8 cellular contexts compared by ENCODE assay signal in genomic region chr3:66499881-66500574, GRCh38. TPM values are rescaled to one million over a fixed set of nuclear protein-coding genes. Genes with fewer than 3 reads are reported as not detected.
DNase-seq lines count a peak whose midpoint lies in the region; ATAC-seq and TF ChIP-seq lines count a peak whose summit lies in the region.

No MANE protein-coding gene starts in this region.

- TF ChIP-seq EP300 in tibial nerve (IDR thresholded peaks at IDR 0.05), result no peak

- no peaks in the 10 kb centered on the region for H3K9me3 ChIP-seq in BLaER1 treated with 17β-estradiol and CSF1 and Interleukin-3, amounts not matched to agents 10 nM and 100 nM (replicated peaks in 1 of 11)
- H3K9me3 ChIP-seq in tibial nerve, result no peaks in the 10 kb centered on the region

- peaks cover 44 to 65% (median 57%) of the 10 kb centered on the region in 10 experiments for H3K4me1 ChIP-seq in BLaER1 treated with 17β-estradiol and CSF1 and Interleukin-3, amounts not matched to agents 10 nM and 100 nM
- peaks cover 0 to 46% (median 29%) of the 10 kb centered on the region in 4 donors for H3K4me1 ChIP-seq in tibial nerve

- H3K27me3 ChIP-seq in BLaER1 treated with 17β-estradiol and CSF1 and Interleukin-3, amounts not matched to agents 10 nM and 100 nM, result no peaks in the 10 kb centered on the region; a peak in 4 of 22 replicates
- H3K27me3 ChIP-seq in tibial nerve, result no peaks in the 10 kb centered on the region

- H3K27ac ChIP-seq in BLaER1 treated with 17β-estradiol and CSF1 and Interleukin-3, amounts not matched to agents 10 nM and 100 nM, result peak overlapping the region; percentile 69 to 91 (median 89)
- peak overlapping the region; percentile 75 to 94 (median 90) for H3K27ac ChIP-seq in tibial nerve

- H3K4me1 Mint-ChIP-seq in activated CD8-positive, alpha-beta T cell treated with anti-CD3 and anti-CD28 coated beads, Interleukin-2, amount 10 ng/mL, durations not matched to agents 7 days and 5 days (ENCODE audit: low read depth), result peaks cover 64% of the 10 kb centered on the region
- H3K4me1 Mint-ChIP-seq in naive thymus-derived CD8-positive, alpha-beta T cell, result peaks cover 19 to 59% (median 54%) of the 10 kb centered on the region in 4 donors

- no peaks in the 10 kb centered on the region for H3K36me3 Mint-ChIP-seq in activated CD8-positive, alpha-beta T cell treated with anti-CD3 and anti-CD28 coated beads, Interleukin-2, amount 10 ng/mL, durations not matched to agents 7 days and 5 days (ENCODE audit: low read depth)
- H3K36me3 Mint-ChIP-seq in naive thymus-derived CD8-positive, alpha-beta T cell, result peaks cover 0 to 2% (median 0%) of the 10 kb centered on the region in 3 donors

- ATAC-seq in GM19372 (IDR thresholded peaks at IDR 0.05; ENCODE audit: low read depth, unreplicated experiment) (peak; percentile 13), HG03439 (IDR thresholded peaks at IDR 0.05; ENCODE audit: unreplicated experiment) (peak; percentile 23)
- peak; percentile 18 for ATAC-seq in activated CD8-positive, alpha-beta T cell treated with anti-CD3 and anti-CD28 coated beads, Interleukin-2, amount 10 ng/mL, durations not matched to agents 7 days and 5 days
- ATAC-seq in naive thymus-derived CD8-positive, alpha-beta T cell, result peak; percentile 5 to 23

- H3K4me3 ChIP-seq in BLaER1 treated with 17β-estradiol and CSF1 and Interleukin-3, amounts not matched to agents 10 nM and 100 nM, result peak overlapping the region; percentile 92 to 100 (median 96)
- peak overlapping the region; percentile 61 to 85 (median 73) for H3K4me3 ChIP-seq in tibial nerve

- no peaks in the 10 kb centered on the region; a peak in 1 of 22 replicates for H3K36me3 ChIP-seq in BLaER1 treated with 17β-estradiol and CSF1 and Interleukin-3, amounts not matched to agents 10 nM and 100 nM
- H3K36me3 ChIP-seq in tibial nerve, result no peaks in the 10 kb centered on the region

- CTCF ChIA-PET in activated CD8-positive, alpha-beta T cell treated with anti-CD3 and anti-CD28 coated beads, Interleukin-2, amount 10 ng/mL, durations not matched to agents 7 days and 5 days (lab: Charles Lee), result interaction anchor here (0.6 to 1.3 kb wide), 5 partner anchors 8 to 122 kb away, joined by 3 to 6 read pairs (median 3); no protein-coding TSS in a partner anchor

- no peaks in the 10 kb centered on the region for H3K9me3 Mint-ChIP-seq in activated CD8-positive, alpha-beta T cell treated with anti-CD3 and anti-CD28 coated beads, Interleukin-2, amount 10 ng/mL, durations not matched to agents 7 days and 5 days (ENCODE audit: insufficient read depth)
- H3K9me3 Mint-ChIP-seq in naive thymus-derived CD8-positive, alpha-beta T cell, result peaks cover 0 to 2% (median 0%) of the 10 kb centered on the region in 9 donors

- peaks cover 26% of the 10 kb centered on the region for H3K27me3 Mint-ChIP-seq in activated CD8-positive, alpha-beta T cell treated with anti-CD3 and anti-CD28 coated beads, Interleukin-2, amount 10 ng/mL, durations not matched to agents 7 days and 5 days (ENCODE audit: low read depth)
- peaks cover 4 to 40% (median 10%) of the 10 kb centered on the region in 5 donors for H3K27me3 Mint-ChIP-seq in naive thymus-derived CD8-positive, alpha-beta T cell

- H3K27ac Mint-ChIP-seq in activated CD8-positive, alpha-beta T cell treated with anti-CD3 and anti-CD28 coated beads, Interleukin-2, amount 10 ng/mL, durations not matched to agents 7 days and 5 days, result peak overlapping the region; percentile 79
- peak overlapping the region in 5 of 10 donors; percentile 56 to 86 (median 65) for H3K27ac Mint-ChIP-seq in naive thymus-derived CD8-positive, alpha-beta T cell

- TF ChIP-seq CTCF in tibial nerve (IDR thresholded peaks at IDR 0.05), result no peak

- WGBS in tibial nerve, 2 donors, result 0% methylated on average over 21 to 59 of the region's 80 CpGs

- POLR2A ChIA-PET in activated CD8-positive, alpha-beta T cell treated with anti-CD3 and anti-CD28 coated beads, Interleukin-2, amount 10 ng/mL, durations not matched to agents 7 days and 5 days (lab: Charles Lee), result interaction anchor here (0.7 to 1.1 kb wide), 2 partner anchors 8 to 10 kb away, joined by 3 to 5 read pairs; no protein-coding TSS in a partner anchor
- POLR2A ChIA-PET in naive thymus-derived CD8-positive, alpha-beta T cell (lab: Charles Lee), result no interaction called here

- peak overlapping the region; percentile 83 for H3K4me3 Mint-ChIP-seq in activated CD8-positive, alpha-beta T cell treated with anti-CD3 and anti-CD28 coated beads, Interleukin-2, amount 10 ng/mL, durations not matched to agents 7 days and 5 days
- H3K4me3 Mint-ChIP-seq in naive thymus-derived CD8-positive, alpha-beta T cell, result peak overlapping the region; percentile 77 to 96 (median 92)

- peaks cover 0 to 55% (median 20%) of the 10 kb centered on the region in 11 experiments; a peak in 10 of 22 replicates for H4K20me1 ChIP-seq in BLaER1 treated with 17β-estradiol and CSF1 and Interleukin-3, amounts not matched to agents 10 nM and 100 nM

- peak overlapping the region; percentile 74 to 97 (median 93) for H3K4me2 ChIP-seq in BLaER1 treated with 17β-estradiol and CSF1 and Interleukin-3, amounts not matched to agents 10 nM and 100 nM

- peak overlapping the region; percentile 88 to 96 (median 91) for H3K9ac ChIP-seq in BLaER1 treated with 17β-estradiol and CSF1 and Interleukin-3, amounts not matched to agents 10 nM and 100 nM

- DNase-seq in activated CD8-positive, alpha-beta T cell treated with anti-CD3 and anti-CD28 coated beads, Interleukin-2, amount 10 ng/mL, durations not matched to agents 7 days and 5 days, result peak; percentile 45
- DNase-seq in erythroblast (lab: John Stamatoyannopoulos, UW), result peak; percentile 22 to 35
- DNase-seq in naive thymus-derived CD8-positive, alpha-beta T cell, result peak in 6 of 10 donors; percentile 7 to 28 (median 25)
- DNase-seq in tibial nerve (ENCODE audit: low spot score in 2 of 2), result peak in 1 of 2 donors; percentile 20
- DNase-seq in NCI-H2081 (lab: John Stamatoyannopoulos, UW), result no peak

- TF ChIP-seq POLR2A in erythroblast (IDR thresholded peaks at IDR 0.05; ENCODE audit: low read length) (no peak), tibial nerve (IDR thresholded peaks at IDR 0.05) (no peak)

RNA-seq across cellular contexts. Expression of gene LRIG1, which starts 0.8 kb away (rescaled TPM):
- 10 to 100 TPM; 14.7 to 17.1 TPM for total RNA-seq in activated CD8-positive, alpha-beta T cell treated with anti-CD3 and anti-CD28 coated beads, Interleukin-2, amount 10 ng/mL, durations not matched to agents 7 days and 5 days
- total RNA-seq in naive thymus-derived CD8-positive, alpha-beta T cell, result 10 to 100 TPM; 11.1 to 11.7 TPM
- polyA plus RNA-seq in naive thymus-derived CD8-positive, alpha-beta T cell, result 10 to 100 TPM in 1 of 3 donors, 1 to 10 TPM in 2; 4.9 to 13.0 (median 6.6) TPM
- total RNA-seq in tibial nerve, result 10 to 100 TPM; 48.6 to 58.6 (median 52.5) TPM

Comparison
In these comparisons a context has a peak if more than half of its experiments do, and no peak if none do; other contexts are left out.
1. DNase-seq: peak in activated CD8-positive, alpha-beta T cell treated with anti-CD3 and anti-CD28 coated beads, Interleukin-2, amount 10 ng/mL, durations not matched to agents 7 days and 5 days (single experiment), erythroblast (2 of 2) and naive thymus-derived CD8-positive, alpha-beta T cell (6 of 10); none in NCI-H2081 (0 of 2).
2. Peak in every context shown above with its lines, with median percentiles within 50 percentile points of each other: ATAC-seq.